In genomic region chr15:63600646-63601025, GRCh38 we compare ENCODE assay signal across 8 cellular contexts. TPM values are rescaled to one million over a fixed set of nuclear protein-coding genes. Genes with fewer than 3 reads are reported as not detected.
DNase-seq lines count a peak whose midpoint lies in the region; ATAC-seq and TF ChIP-seq lines count a peak whose summit lies in the region.

No MANE protein-coding gene starts in this region.

- no peaks in the 10 kb centered on the region for H4K20me1 ChIP-seq in neural cell (ENCODE audit: insufficient read depth)

- no peaks in the 10 kb centered on the region for H3K27me3 ChIP-seq in neural cell (ENCODE audit: insufficient read depth, low read depth, low read length)

- TF ChIP-seq CTCF in fibroblast of the aortic adventitia (IDR thresholded peaks at IDR 0.05; ENCODE audit: insufficient read depth, low read length), result no peak
- peak; percentile 35 for TF ChIP-seq CTCF in neural cell (IDR thresholded peaks at IDR 0.05; ENCODE audit: poor library complexity, severe bottlenecking)

- H2AFZ ChIP-seq in neural cell (ENCODE audit: low read depth, low read length), result peak overlapping the region; percentile 21

- peak; percentile 61 for ATAC-seq in GM21737 (IDR thresholded peaks at IDR 0.05; ENCODE audit: unreplicated experiment)

- peak overlapping the region; percentile 66 for H3K9ac ChIP-seq in neural cell (ENCODE audit: low read length)

- H3K27ac Mint-ChIP-seq in activated T-helper 2 cell treated with anti-CD3 and anti-CD28 coated beads, Interferon-gamma antibody, Interleukin-2, Interleukin-4, amounts not matched to agents 10 μg/mL and 5 μg/mL and 100 μg/mL, durations not matched to agents 14 hours and 24 hours and 36 hours, result peak overlapping the region; percentile 93
- H3K27ac Mint-ChIP-seq in stimulated activated naive CD8-positive, alpha-beta T cell treated with anti-CD3 and anti-CD28 coated beads, Interleukin-15, Interleukin-2, amounts not matched to agents 100 ng/mL and 50 ng/mL, for 24 hours, result peak overlapping the region; percentile 88

- no peaks in the 10 kb centered on the region for H3K79me2 ChIP-seq in neural cell (replicated peaks; ENCODE audit: insufficient read depth, low read length)

- no peaks in the 10 kb centered on the region for H3K27me3 Mint-ChIP-seq in activated T-helper 2 cell treated with anti-CD3 and anti-CD28 coated beads, Interferon-gamma antibody, Interleukin-2, Interleukin-4, amounts not matched to agents 10 μg/mL and 5 μg/mL and 100 μg/mL, durations not matched to agents 14 hours and 24 hours and 36 hours (ENCODE audit: low read depth)
- H3K27me3 Mint-ChIP-seq in stimulated activated naive CD8-positive, alpha-beta T cell treated with anti-CD3 and anti-CD28 coated beads, Interleukin-15, Interleukin-2, amounts not matched to agents 100 ng/mL and 50 ng/mL, for 24 hours, result no peaks in the 10 kb centered on the region

- peaks cover 42% of the 10 kb centered on the region for H3K4me1 Mint-ChIP-seq in activated T-helper 2 cell treated with anti-CD3 and anti-CD28 coated beads, Interferon-gamma antibody, Interleukin-2, Interleukin-4, amounts not matched to agents 10 μg/mL and 5 μg/mL and 100 μg/mL, durations not matched to agents 14 hours and 24 hours and 36 hours (ENCODE audit: low read depth)
- H3K4me1 Mint-ChIP-seq in stimulated activated naive CD8-positive, alpha-beta T cell treated with anti-CD3 and anti-CD28 coated beads, Interleukin-15, Interleukin-2, amounts not matched to agents 100 ng/mL and 50 ng/mL, for 24 hours (ENCODE audit: low read depth), result peaks cover 56% of the 10 kb centered on the region

- no peaks in the 10 kb centered on the region for H3F3A ChIP-seq in neural cell (ENCODE audit: insufficient read depth, low read length, poor library complexity, severe bottlenecking)

- peak overlapping the region; percentile 45 for H3K27ac ChIP-seq in neural cell (ENCODE audit: low read length)

- in situ Hi-C loops in KBM-7 (cut with MboI; ENCODE audit: low pct_unique_long_range_greater_than_20kb, low sequenced_read_pairs), result loop anchor here (25.0 kb wide), 1 partner anchor 462 kb away; no protein-coding TSS in a partner anchor

- peak; percentile 23 for TF ChIP-seq RAD21 in neural cell (conservative IDR thresholded peaks at IDR 0.05)

- no peaks in the 10 kb centered on the region for H3K36me3 ChIP-seq in neural cell (ENCODE audit: insufficient read depth, low read length)

- no peak for TF ChIP-seq EP300 in neural cell (conservative IDR thresholded peaks at IDR 0.05; ENCODE audit: poor library complexity, severe bottlenecking)

- H3K9me2 ChIP-seq in neural cell (ENCODE audit: insufficient read depth, low read length), result no peaks in the 10 kb centered on the region

- H3K9me3 ChIP-seq in neural cell (ENCODE audit: low read length), result no peaks in the 10 kb centered on the region

- peaks cover 3% of the 10 kb centered on the region for H3K36me3 Mint-ChIP-seq in activated T-helper 2 cell treated with anti-CD3 and anti-CD28 coated beads, Interferon-gamma antibody, Interleukin-2, Interleukin-4, amounts not matched to agents 10 μg/mL and 5 μg/mL and 100 μg/mL, durations not matched to agents 14 hours and 24 hours and 36 hours (ENCODE audit: low read depth)
- no peaks in the 10 kb centered on the region for H3K36me3 Mint-ChIP-seq in stimulated activated naive CD8-positive, alpha-beta T cell treated with anti-CD3 and anti-CD28 coated beads, Interleukin-15, Interleukin-2, amounts not matched to agents 100 ng/mL and 50 ng/mL, for 24 hours (ENCODE audit: low read depth)

- H3K4me3 ChIP-seq in fibroblast of the aortic adventitia (ENCODE audit: low read depth, low read length), result peak overlapping the region; percentile 80
- H3K4me3 ChIP-seq in neural cell (ENCODE audit: low read length), result peak overlapping the region; percentile 88

- DNase-seq in Daoy (ENCODE audit: low read depth) (peak; percentile 96), KBM-7 (peak; percentile 97), RPMI8226 (peak; percentile 99), fibroblast of the aortic adventitia (ENCODE audit: low read depth) (peak; percentile 89)
- DNase-seq in activated T-helper 2 cell treated with anti-CD3 and anti-CD28 coated beads, Interferon-gamma antibody, Interleukin-2, Interleukin-4, amounts not matched to agents 10 μg/mL and 5 μg/mL and 100 μg/mL, durations not matched to agents 14 hours and 24 hours and 36 hours (ENCODE audit: low spot score), result peak; percentile 86

- H3K4me3 Mint-ChIP-seq in activated T-helper 2 cell treated with anti-CD3 and anti-CD28 coated beads, Interferon-gamma antibody, Interleukin-2, Interleukin-4, amounts not matched to agents 10 μg/mL and 5 μg/mL and 100 μg/mL, durations not matched to agents 14 hours and 24 hours and 36 hours (ENCODE audit: low read depth), result peak overlapping the region; percentile 92
- peak overlapping the region; percentile 87 for H3K4me3 Mint-ChIP-seq in stimulated activated naive CD8-positive, alpha-beta T cell treated with anti-CD3 and anti-CD28 coated beads, Interleukin-15, Interleukin-2, amounts not matched to agents 100 ng/mL and 50 ng/mL, for 24 hours

- H3K4me2 ChIP-seq in neural cell (ENCODE audit: low read length), result peak overlapping the region; percentile 55

- intact Hi-C loops in activated T-helper 2 cell treated with anti-CD3 and anti-CD28 coated beads, Interferon-gamma antibody, Interleukin-2, Interleukin-4, amounts not matched to agents 10 μg/mL and 5 μg/mL and 100 μg/mL, durations not matched to agents 14 hours and 24 hours and 36 hours (cut with micrococcal nuclease), result loop anchor here (2.0 to 10.0 kb wide), 3 partner anchors 98 to 226 kb away; no protein-coding TSS in a partner anchor

- H3K9me3 Mint-ChIP-seq in activated T-helper 2 cell treated with anti-CD3 and anti-CD28 coated beads, Interferon-gamma antibody, Interleukin-2, Interleukin-4, amounts not matched to agents 10 μg/mL and 5 μg/mL and 100 μg/mL, durations not matched to agents 14 hours and 24 hours and 36 hours, result no peaks in the 10 kb centered on the region
- H3K9me3 Mint-ChIP-seq in stimulated activated naive CD8-positive, alpha-beta T cell treated with anti-CD3 and anti-CD28 coated beads, Interleukin-15, Interleukin-2, amounts not matched to agents 100 ng/mL and 50 ng/mL, for 24 hours, result no peaks in the 10 kb centered on the region

TF ChIP-seq in neural cell, 6 proteins besides CTCF, POLR2A, EP300 and RAD21:
- TF ChIP-seq REST (IDR thresholded peaks at IDR 0.05; ENCODE audit: borderline replicate concordance), result no peak
- peak; percentile 82 for TF ChIP-seq POLR2AphosphoS5 (IDR thresholded peaks at IDR 0.05)
- TF ChIP-seq SMC3 (conservative IDR thresholded peaks at IDR 0.05; ENCODE audit: poor library complexity), result peak; percentile 30
- TF ChIP-seq EZH2 (IDR thresholded peaks at IDR 0.05; ENCODE audit: borderline replicate concordance, insufficient read depth, low read length, poor library complexity, severe bottlenecking), result no peak
- no peak for TF ChIP-seq TAF1 (IDR thresholded peaks at IDR 0.05; ENCODE audit: low read depth)
- peak; percentile 94 for TF ChIP-seq MXI1 (conservative IDR thresholded peaks at IDR 0.05; ENCODE audit: poor library complexity, severe bottlenecking)

RNA-seq across cellular contexts. Expression of gene FBXL22, which starts 3.4 kb away (rescaled TPM):
- 0.06 TPM in 1 of 2 replicates, not detected in the other for total RNA-seq in Daoy (2014; rRNA removed; shearing (Covaris generic))
- 0.71 and 0.78 TPM in 2 replicates for total RNA-seq in activated T-helper 2 cell treated with anti-CD3 and anti-CD28 coated beads, Interferon-gamma antibody, Interleukin-2, Interleukin-4, amounts not matched to agents 10 μg/mL and 5 μg/mL and 100 μg/mL, durations not matched to agents 14 hours and 24 hours and 36 hours
- 0.54 and 0.65 TPM in 2 replicates for total RNA-seq in fibroblast of the aortic adventitia (ENCODE audit: low replicate concordance)
- polyA plus RNA-seq in neural cell, result 0.28 and 0.41 TPM in 2 replicates
- polyA minus RNA-seq in neural cell, result 0.58 and 4.1 TPM in 2 replicates

Comparison
In these comparisons a context has a peak if more than half of its experiments do, and no peak if none do; other contexts are left out.
1. Peak in every context shown above with its lines: DNase-seq, ATAC-seq, H3K4me3 ChIP-seq and H3K27ac ChIP-seq.